ENCODE assay signal across 9 cellular contexts in genomic region chr5:153147891-153148623, GRCh38.
DNase-seq lines count a peak whose midpoint lies in the region; ATAC-seq, FAIRE-seq and TF ChIP-seq lines count a peak whose summit lies in the region.
"Had no signal": no experiment of that assay in that cellular context is flagged by ENCODE, and none has a peak within 500 bp of the region (broad histone marks: within the 10 kb centered on the region; RNA-seq: fewer than 3 reads in every experiment).

No MANE protein-coding gene starts in this region.

- H3K36me3 ChIP-seq in BE2C (no peaks in the 10 kb centered on the region), osteoblast (ENCODE audit: insufficient read depth, low read length) (no peaks in the 10 kb centered on the region)

- H3K4me2 ChIP-seq in osteoblast (ENCODE audit: insufficient read depth, low read length), result no peak overlapping the region

- H3K27me3 ChIP-seq in BE2C (no peaks in the 10 kb centered on the region), osteoblast (ENCODE audit: insufficient read depth, low read length) (no peaks in the 10 kb centered on the region)

- H3K27ac ChIP-seq in osteoblast (ENCODE audit: low read depth, low read length), result no peak overlapping the region

- no peak for FAIRE-seq in HTR-8/SVneo (lab: Jason Lieb, UNC)
- FAIRE-seq: endothelial cell of umbilical vein had no signal

- H3K4me3 ChIP-seq in BE2C (ENCODE audit: low read depth, low read length) (no peak overlapping the region), osteoblast (ENCODE audit: insufficient read depth, low read length) (no peak overlapping the region)

- no peaks in the 10 kb centered on the region for H4K20me1 ChIP-seq in osteoblast (ENCODE audit: insufficient read depth, low read length)

- ATAC-seq in GM19035 (IDR thresholded peaks at IDR 0.05; ENCODE audit: unreplicated experiment) (peak; percentile 71), HG03342 (IDR thresholded peaks at IDR 0.05; ENCODE audit: unreplicated experiment) (peak; percentile 93)

- TF ChIP-seq CTCF in BE2C (IDR thresholded peaks at IDR 0.05; ENCODE audit: low read depth, low read length) (peak; percentile 51), osteoblast (IDR thresholded peaks at IDR 0.05; ENCODE audit: extremely low read depth, low read depth, low read length) (peak; percentile 78)

- DNase-seq in BE2C, result no peak
- DNase-seq in NCI-H82 (lab: John Stamatoyannopoulos, UW), result peak; percentile 83
- peak; percentile 1 to 14 for DNase-seq in erythroblast (lab: John Stamatoyannopoulos, UW)
- DNase-seq in osteoblast (ENCODE audit: insufficient read length, low spot score, missing footprints), result peak; percentile 42
- no peak for DNase-seq in activated gamma-delta T cell (lab: John Stamatoyannopoulos, UW)
- no peak for DNase-seq in HTR-8/SVneo (ENCODE audit: insufficient read length, low spot score)

- H3K9me3 ChIP-seq in BE2C, result no peaks in the 10 kb centered on the region
- H3K9me3 ChIP-seq in osteoblast (ENCODE audit: low read depth, low read length), result no peaks in the 10 kb centered on the region

- H3K79me2 ChIP-seq in osteoblast (ENCODE audit: insufficient read depth, low read length), result no peaks in the 10 kb centered on the region

- no peaks in the 10 kb centered on the region for H3K4me1 ChIP-seq in BE2C
- peaks cover 1% of the 10 kb centered on the region for H3K4me1 ChIP-seq in osteoblast (ENCODE audit: insufficient read depth, low read length)

- no peak overlapping the region for H2AFZ ChIP-seq in osteoblast (ENCODE audit: low read length)

- no peak for TF ChIP-seq POLR2A in erythroblast (IDR thresholded peaks at IDR 0.05; ENCODE audit: low read length)

Comparison
In these comparisons a context has a peak if more than half of its experiments do, and no peak if none do; other contexts are left out.
1. DNase-seq: peak in NCI-H82 (single experiment), erythroblast (2 of 2) and osteoblast (single experiment); none in BE2C (single experiment), activated gamma-delta T cell (single experiment) and HTR-8/SVneo (single experiment).